12 cellular contexts compared by ENCODE assay signal in the genomic region with DNA sequence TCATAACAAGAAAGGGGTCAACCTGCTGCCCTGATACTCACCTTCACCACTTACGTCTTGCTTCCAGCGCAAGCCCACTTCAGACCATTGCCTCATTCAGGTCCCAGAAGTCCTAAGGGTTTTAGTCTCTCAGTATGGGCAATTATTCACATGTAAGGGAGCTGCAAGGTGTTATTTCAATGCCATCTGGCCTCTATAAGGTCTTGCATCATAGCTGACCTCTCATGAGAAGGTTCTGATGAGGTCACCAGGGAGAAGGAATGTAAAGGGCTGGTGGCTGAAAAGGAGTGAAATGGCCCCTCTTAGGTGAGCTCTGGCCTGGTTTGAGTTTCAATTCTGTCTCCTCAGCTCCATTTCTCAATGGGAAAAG. TPM values are rescaled to one million over a fixed set of nuclear protein-coding genes. Genes with fewer than 3 reads are reported as not detected.
A peak's percentile ranks its signal among the peaks of the same experiment; 100 is the strongest.
DNase-seq lines count a peak whose midpoint lies in the region; ATAC-seq lines count a peak whose summit lies in the region.
"Had no signal": no experiment of that assay in that cellular context is flagged by ENCODE, and none has a peak within 500 bp of the region (broad histone marks: within the 10 kb centered on the region; RNA-seq: fewer than 3 reads in every experiment).

No MANE protein-coding gene starts in this region.

- no peak for DNase-seq in activated naive CD4-positive, alpha-beta T cell treated with anti-CD3 and anti-CD28 coated beads for 36 hours
- no peak for DNase-seq in activated naive CD4-positive, alpha-beta T cell (lab: John Stamatoyannopoulos, UW)
- DNase-seq in NAMALWA (ENCODE audit: low spot score) (peak; percentile 25), hepatic stellate cell (ENCODE audit: low spot score) (no peak), Ammon's horn (ENCODE audit: low spot score) (no peak)
- no peak for DNase-seq in effector memory CD8-positive, alpha-beta T cell
- no peak for DNase-seq in stimulated activated naive CD8-positive, alpha-beta T cell treated with anti-CD3 and anti-CD28 coated beads, Interleukin-15, amount 100 ng/mL, for 72 hours
- DNase-seq: AML-193, Kasumi-1, NCI-H446 treated with DMSO at 0.1 percent for 48 hours had no signal

- no peak overlapping the region for H3K27ac Mint-ChIP-seq in activated naive CD4-positive, alpha-beta T cell treated with anti-CD3 and anti-CD28 coated beads for 36 hours
- H3K27ac Mint-ChIP-seq in effector memory CD8-positive, alpha-beta T cell: peak overlapping the region; percentile 52 to 72
- peak overlapping the region in 1 of 2 donors; percentile 60 for H3K27ac Mint-ChIP-seq in stimulated activated naive CD8-positive, alpha-beta T cell treated with anti-CD3 and anti-CD28 coated beads, Interleukin-15, amount 100 ng/mL, for 72 hours

- no peaks in the 10 kb centered on the region for H3K9me3 Mint-ChIP-seq in activated naive CD4-positive, alpha-beta T cell treated with anti-CD3 and anti-CD28 coated beads for 36 hours
- no peaks in the 10 kb centered on the region for H3K9me3 Mint-ChIP-seq in effector memory CD8-positive, alpha-beta T cell
- no peaks in the 10 kb centered on the region for H3K9me3 Mint-ChIP-seq in stimulated activated naive CD8-positive, alpha-beta T cell treated with anti-CD3 and anti-CD28 coated beads, Interleukin-15, amount 100 ng/mL, for 72 hours

- no peak for ATAC-seq in effector memory CD8-positive, alpha-beta T cell (replicated peaks)
- ATAC-seq in stimulated activated naive CD8-positive, alpha-beta T cell treated with anti-CD3 and anti-CD28 coated beads, Interleukin-15, amount 100 ng/mL, for 72 hours: no peak
- ATAC-seq in GM19351 (IDR thresholded peaks at IDR 0.05; ENCODE audit: unreplicated experiment): no peak

- intact Hi-C loops in activated naive CD4-positive, alpha-beta T cell treated with anti-CD3 and anti-CD28 coated beads for 36 hours (cut with micrococcal nuclease): loop anchor here (2.0 to 5.0 kb wide), 2 partner anchors 585 to 1051 kb away; a partner anchor contains a TSS

- H3K36me3 Mint-ChIP-seq in activated naive CD4-positive, alpha-beta T cell treated with anti-CD3 and anti-CD28 coated beads for 36 hours (ENCODE audit: low read depth): no peaks in the 10 kb centered on the region
- peaks cover 15% of the 10 kb centered on the region for H3K36me3 Mint-ChIP-seq in effector memory CD8-positive, alpha-beta T cell (ENCODE audit: insufficient read depth)

- CTCF ChIA-PET in activated naive CD4-positive, alpha-beta T cell treated with anti-CD3 and anti-CD28 coated beads for 36 hours (lab: Charles Lee): interaction anchor here (0.7 to 1.1 kb wide), 3 partner anchors 26 to 462 kb away, joined by 3 to 4 read pairs (median 4); no protein-coding TSS in a partner anchor

- peak overlapping the region; percentile 93 for H3K4me3 Mint-ChIP-seq in activated naive CD4-positive, alpha-beta T cell treated with anti-CD3 and anti-CD28 coated beads for 36 hours
- peak overlapping the region; percentile 83 for H3K4me3 Mint-ChIP-seq in effector memory CD8-positive, alpha-beta T cell
- H3K4me3 Mint-ChIP-seq in stimulated activated naive CD8-positive, alpha-beta T cell treated with anti-CD3 and anti-CD28 coated beads, Interleukin-15, amount 100 ng/mL, for 72 hours: peak overlapping the region; percentile 91 to 94

- peaks cover 24% of the 10 kb centered on the region for H3K4me1 Mint-ChIP-seq in activated naive CD4-positive, alpha-beta T cell treated with anti-CD3 and anti-CD28 coated beads for 36 hours (ENCODE audit: low read depth)
- peaks cover 11 to 14% of the 10 kb centered on the region in 2 donors for H3K4me1 Mint-ChIP-seq in effector memory CD8-positive, alpha-beta T cell (ENCODE audit: low read depth in 2 of 2)
- peaks cover 26% of the 10 kb centered on the region for H3K4me1 Mint-ChIP-seq in stimulated activated naive CD8-positive, alpha-beta T cell treated with anti-CD3 and anti-CD28 coated beads, Interleukin-15, amount 100 ng/mL, for 72 hours

- H3K27me3 Mint-ChIP-seq in activated naive CD4-positive, alpha-beta T cell treated with anti-CD3 and anti-CD28 coated beads for 36 hours (ENCODE audit: low read depth): peaks cover 2% of the 10 kb centered on the region
- peaks cover 26 to 36% of the 10 kb centered on the region in 2 donors for H3K27me3 Mint-ChIP-seq in effector memory CD8-positive, alpha-beta T cell
- H3K27me3 Mint-ChIP-seq in stimulated activated naive CD8-positive, alpha-beta T cell treated with anti-CD3 and anti-CD28 coated beads, Interleukin-15, amount 100 ng/mL, for 72 hours: peaks cover 40% of the 10 kb centered on the region

RNA-seq across cellular contexts. Expression of a gene that starts 1.5 kb away (rescaled TPM):
- total RNA-seq in activated naive CD4-positive, alpha-beta T cell treated with anti-CD3 and anti-CD28 coated beads for 36 hours: 10 to 100 TPM; 11.8 TPM

RNA-seq across cellular contexts. Expression of a gene that starts 41.5 kb away (rescaled TPM):
- 10 to 100 TPM in 1 of 2 experiments, 1 to 10 TPM in 1; 9.4 to 11.6 TPM for total RNA-seq in activated naive CD4-positive, alpha-beta T cell treated with anti-CD3 and anti-CD28 coated beads for 36 hours
- total RNA-seq: H4 had no signal
